In the genomic region with DNA sequence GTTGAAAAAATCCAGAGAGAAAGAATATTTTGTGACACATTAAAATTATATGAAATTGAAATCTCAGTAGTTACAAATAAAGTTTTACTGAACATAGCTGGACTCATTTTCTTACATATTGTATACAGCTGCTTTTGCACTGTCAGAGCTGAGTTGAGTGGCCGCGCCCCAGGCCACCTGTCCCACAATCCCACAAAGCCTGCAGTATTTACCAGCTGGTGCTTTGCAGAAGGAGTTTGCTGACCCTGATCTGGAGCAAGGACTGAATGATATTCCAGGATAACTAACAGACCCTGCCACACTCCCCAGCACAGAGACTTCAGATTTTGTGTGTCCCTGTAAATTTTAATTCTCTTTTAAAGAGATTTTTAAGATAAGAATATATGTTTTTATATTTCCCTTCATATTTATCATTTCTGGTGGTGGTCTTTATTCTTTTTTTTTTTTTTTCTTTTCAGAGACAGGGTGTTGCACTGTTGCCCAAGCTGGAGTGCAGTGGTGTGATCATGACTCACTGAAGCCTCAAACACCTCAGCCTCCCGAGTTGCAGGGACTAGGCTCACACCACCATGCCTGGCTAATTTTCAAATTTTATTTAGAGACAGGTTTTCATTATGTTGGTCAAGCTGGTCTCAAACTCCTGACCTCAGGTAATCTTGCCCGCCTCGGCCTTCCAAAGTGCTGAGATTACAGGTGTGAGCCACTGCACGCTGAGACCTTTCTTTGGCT, we compare ENCODE assay signal across 20 cellular contexts. TPM values are rescaled to one million over a fixed set of nuclear protein-coding genes. Genes with fewer than 3 reads are reported as not detected.
DNase-seq lines count a peak whose midpoint lies in the region; ATAC-seq, FAIRE-seq and TF ChIP-seq lines count a peak whose summit lies in the region.
"Had no signal": no experiment of that assay in that cellular context is flagged by ENCODE, and none has a peak within 500 bp of the region (broad histone marks: within the 10 kb centered on the region; RNA-seq: fewer than 3 reads in every experiment).

No MANE protein-coding gene starts in this region.

- H3K27me3 ChIP-seq in K562 (ENCODE audit: control insufficient read depth in 2 of 2, insufficient read depth in 2 of 2, low read length in 2 of 2): peaks cover 9 to 11% of the 10 kb centered on the region in 2 experiments; a peak in 3 of 5 replicates
- H3K27me3 ChIP-seq: BLaER1 treated with 17β-estradiol and CSF1 and Interleukin-3, amounts not matched to agents 10 nM and 100 nM had no signal

- H4K20me1 ChIP-seq in K562 (replicated peaks; ENCODE audit: control insufficient read depth, insufficient read depth, low read length): no peaks in the 10 kb centered on the region
- H4K20me1 ChIP-seq: BLaER1 treated with 17β-estradiol and CSF1 and Interleukin-3, amounts not matched to agents 10 nM and 100 nM had no signal

- H3K4me3 Mint-ChIP-seq in osteocyte (ENCODE audit: unreplicated experiment): no peak overlapping the region
- H3K4me3 Mint-ChIP-seq: CD8-positive, alpha-beta T cell; H9 had no signal

- H3K4me2 ChIP-seq in K562 (ENCODE audit: insufficient read depth, low read length): no peak overlapping the region
- H3K4me2 ChIP-seq: BLaER1 treated with 17β-estradiol and CSF1 and Interleukin-3, amounts not matched to agents 10 nM and 100 nM; SK-N-SH had no signal

- no peak overlapping the region for H3K4me3 ChIP-seq in K562
- H3K4me3 ChIP-seq: BLaER1 treated with 17β-estradiol and CSF1 and Interleukin-3, amounts not matched to agents 10 nM and 100 nM had no signal

- no peak for TF ChIP-seq POLR2A in K562 (conservative IDR thresholded peaks at IDR 0.05)

- no peak overlapping the region for H3K27ac Mint-ChIP-seq in osteocyte (ENCODE audit: unreplicated experiment)
- H3K27ac Mint-ChIP-seq: CD8-positive, alpha-beta T cell; H9 had no signal

- peaks cover 6% of the 10 kb centered on the region for H3K27me3 Mint-ChIP-seq in osteocyte (ENCODE audit: unreplicated experiment)

- no peaks in the 10 kb centered on the region for H3K36me3 ChIP-seq in K562 (ENCODE audit: control insufficient read depth, insufficient read depth, low read length)
- H3K36me3 ChIP-seq: BLaER1 treated with 17β-estradiol and CSF1 and Interleukin-3, amounts not matched to agents 10 nM and 100 nM had no signal

- in situ Hi-C loops in K562 (cut with MboI): no loop called here

- TF ChIP-seq RAD21 in K562 (CRISPR knock-in tag; conservative IDR thresholded peaks at IDR 0.05 in 1 of 2, IDR thresholded peaks at IDR 0.05 in 1 of 2): no peak

- intact Hi-C loops in K562 (cut with micrococcal nuclease): no loop called here

- H3K27ac ChIP-seq in K562 (ENCODE audit: extremely low read depth, low read depth, low read length): no peak overlapping the region
- H3K27ac ChIP-seq: BLaER1 treated with 17β-estradiol and CSF1 and Interleukin-3, amounts not matched to agents 10 nM and 100 nM had no signal

- FAIRE-seq in K562 (lab: Jason Lieb, UNC): no peak

- TF ChIP-seq CTCF in K562 (IDR thresholded peaks at IDR 0.05 in 2 of 3, conservative IDR thresholded peaks at IDR 0.05 in 1 of 3; ENCODE audit: insufficient read depth in 2 of 3, low read depth in 1 of 3, low read length in 3 of 3) (no peak), osteocyte (IDR thresholded peaks at IDR 0.05) (no peak)

- no peaks in the 10 kb centered on the region for H3K9me1 ChIP-seq in K562 (ENCODE audit: control insufficient read depth, insufficient read depth, low read length)

- no peaks in the 10 kb centered on the region for H3K36me3 Mint-ChIP-seq in osteocyte (ENCODE audit: unreplicated experiment)
- H3K36me3 Mint-ChIP-seq: CD8-positive, alpha-beta T cell had no signal

- H3K4me1 Mint-ChIP-seq in osteocyte (ENCODE audit: unreplicated experiment): no peaks in the 10 kb centered on the region
- H3K4me1 Mint-ChIP-seq: H9 had no signal

- POLR2A ChIA-PET in K562 (lab: Yijun Ruan, JAX): no interaction called here

- H3K9ac ChIP-seq in K562 (ENCODE audit: insufficient read depth in 1 of 2, low read depth in 2 of 2, low read length in 2 of 2): no peak overlapping the region
- H3K9ac ChIP-seq: BLaER1 treated with 17β-estradiol and CSF1 and Interleukin-3, amounts not matched to agents 10 nM and 100 nM; SK-N-SH had no signal

- CTCF ChIA-PET in K562 (lab: Yijun Ruan, JAX; ENCODE audit: low intra/inter-chr PET ratio): no interaction called here

- BruUV-seq in K562 (replicated peaks; lab: Mats Ljungman, UMichigan): no TSS peak

- TF ChIP-seq EP300 in K562 (IDR thresholded peaks at IDR 0.05; ENCODE audit: low read length): no peak

- ATAC-seq in K562: no peak
- ATAC-seq: CD8-positive, alpha-beta T cell; PC-3 had no signal

- H3K4me1 ChIP-seq in K562 (replicated peaks in 1 of 2; ENCODE audit: control insufficient read depth in 2 of 2, insufficient read depth in 2 of 2, low read length in 2 of 2): no peaks in the 10 kb centered on the region
- H3K4me1 ChIP-seq: BLaER1 treated with 17β-estradiol and CSF1 and Interleukin-3, amounts not matched to agents 10 nM and 100 nM had no signal

- 7% methylated on average over 6 of the region's 6 CpGs for WGBS in K562 (ENCODE audit: insufficient coverage, low coverage, missing lambda C conversion rate)

- H3K79me2 ChIP-seq in K562 (ENCODE audit: control insufficient read depth, insufficient read depth, low read length): no peaks in the 10 kb centered on the region

- H2AFZ ChIP-seq in K562 (ENCODE audit: low read depth, low read length): no peak overlapping the region

- no peaks in the 10 kb centered on the region; the same call in 1 of the 2 replicates for H3K9me3 ChIP-seq in K562 (replicated peaks; ENCODE audit: control insufficient read depth, insufficient read depth, low read depth, low read length)
- H3K9me3 ChIP-seq: BLaER1 treated with 17β-estradiol and CSF1 and Interleukin-3, amounts not matched to agents 10 nM and 100 nM; SK-N-SH had no signal

- peak; percentile 43 for DNase-seq in NK-92 treated with Interleukin-12 subunit alpha and Interleukin-12 subunit beta, amount 100 ng/mL, for 24 hours (lab: John Stamatoyannopoulos, UW)
- DNase-seq in NK-92 (lab: John Stamatoyannopoulos, UW; ENCODE audit: unreplicated experiment) (no peak), NCI-H69 (lab: John Stamatoyannopoulos, UW) (peak; percentile 4), K562 (ENCODE audit: extremely low read depth in 1 of 4, low spot score in 3 of 4) (no peak), NAMALWA (ENCODE audit: low spot score) (no peak), HuH-7.5 (ENCODE audit: low spot score) (no peak), osteocyte (ENCODE audit: extremely low spot score, unreplicated experiment) (no peak)
- DNase-seq: ACHN; Calu3; CD8-positive, alpha-beta T cell; DMS79; H9; NCI-H1694 treated with DMSO at 0.1 percent for 48 hours; NCI-H2081 treated with DMSO at 0.1 percent for 48 hours; NCI-H446 treated with DMSO at 0.1 percent for 48 hours; PC-3; Right ventricle myocardium superior; SK-N-SH had no signal

- H3K9me3 Mint-ChIP-seq in osteocyte (ENCODE audit: unreplicated experiment): no peaks in the 10 kb centered on the region

RNA-seq across cellular contexts. Expression of gene TDRD12, which starts 48.5 kb away (rescaled TPM):
- total RNA-seq in K562 (2011; cell fraction: chromatin; rRNA removed; ENCODE audit: low replicate concordance): not detected in 2 replicates
- total RNA-seq in K562 (2011; cell fraction: nucleolus; rRNA removed): not detected in 2 replicates
- total RNA-seq in K562 (2011; cell fraction: nucleoplasm; rRNA removed): not detected in 2 replicates
- not detected in 2 replicates for total RNA-seq in K562 (2014; rRNA removed)
- not detected in 2 replicates for total RNA-seq in K562 (2014; rRNA removed; fragmentation: Illumina TruSeq; extraction: Trizol)
- total RNA-seq in K562 (2015; rRNA removed; fragmentation: Illumina TruSeq; extraction: Trizol): not detected in 2 replicates
- total RNA-seq in K562 (2021): not detected in 2 replicates
- polyA plus RNA-seq in K562 (2011; rRNA removed): 0.03 and 0.07 TPM in 2 replicates
- not detected in 2 replicates for polyA plus RNA-seq in K562 (2011; cell fraction: cytosol; rRNA removed)
- not detected in 2 replicates for polyA plus RNA-seq in K562 (2011; cell fraction: nucleus; rRNA removed)
- polyA plus RNA-seq in K562 (2012): 0.05 TPM in 1 of 2 replicates, not detected in the other
- not detected in 2 replicates for polyA plus RNA-seq in K562 (2014; fragmentation: Illumina TruSeq; extraction: Trizol)
- polyA plus RNA-seq in K562 (2014; fragmentation: Nextera tagmentation; extraction: Ambion mirVana): not detected
- polyA plus RNA-seq in K562 (2014; rRNA removed): not detected in 2 replicates
- polyA minus RNA-seq in K562 (2011; rRNA and poly(A)+ RNA removed): not detected in 2 replicates
- polyA minus RNA-seq in K562 (2011; cell fraction: cytosol; rRNA and poly(A)+ RNA removed): not detected in 2 replicates
- polyA minus RNA-seq in K562 (2011; cell fraction: nucleus; rRNA and poly(A)+ RNA removed): not detected in 2 replicates
- total RNA-seq in osteocyte: 0.11 TPM in 1 of 2 replicates, not detected in the other
- total RNA-seq: PC-3, Right ventricle myocardium superior, RPMI7951 had no signal

Comparison
In these comparisons a context has a peak if more than half of its experiments do, and no peak if none do; other contexts are left out.
1. DNase-seq: peak in NK-92 treated with Interleukin-12 subunit alpha and Interleukin-12 subunit beta, amount 100 ng/mL, for 24 hours (single experiment) and NCI-H69 (single experiment); none in NK-92 (single experiment), K562 (0 of 4), NAMALWA (single experiment), HuH-7.5 (single experiment) and osteocyte (single experiment).